In genomic region chr4:168574581-168575295, GRCh38 we compare ENCODE assay signal across 16 cellular contexts.
DNase-seq lines count a peak whose midpoint lies in the region; ATAC-seq, FAIRE-seq and TF ChIP-seq lines count a peak whose summit lies in the region.
"Had no signal": no experiment of that assay in that cellular context is flagged by ENCODE, and none has a peak within 500 bp of the region (broad histone marks: within the 10 kb centered on the region; RNA-seq: fewer than 3 reads in every experiment).

No MANE protein-coding gene starts in this region.

- TF ChIP-seq RAD21 in A549 (conservative IDR thresholded peaks at IDR 0.05 in 1 of 2, IDR thresholded peaks at IDR 0.05 in 1 of 2) (no peak), SK-N-SH (IDR thresholded peaks at IDR 0.05; ENCODE audit: low read length) (no peak)

- POLR2A ChIA-PET in A549 (lab: Yijun Ruan, JAX) = no interaction called here
- POLR2A ChIA-PET in SK-N-SH (lab: Yijun Ruan, JAX) = no interaction called here

- no peak overlapping the region for H2AFZ ChIP-seq in SK-N-SH (ENCODE audit: low read depth)

- no peaks in the 10 kb centered on the region for H3K79me2 ChIP-seq in SK-N-SH (ENCODE audit: insufficient read depth)

- DNase-seq in A549 (ENCODE audit: low read depth in 1 of 2, low spot score in 1 of 2) (no peak), HT1080 (ENCODE audit: low read depth) (peak; percentile 73), SK-N-SH (no peak), fibroblast of mammary gland (ENCODE audit: low read depth) (peak; percentile 55), putamen (ENCODE audit: low spot score) (no peak), endothelial cell (ENCODE audit: low spot score) (no peak)
- DNase-seq in activated naive CD4-positive, alpha-beta T cell treated with anti-CD3 and anti-CD28 coated beads, Interleukin-2, amount 10 ng/mL, durations not matched to agents 7 days and 5 days = no peak
- DNase-seq: activated CD4-positive, alpha-beta memory T cell treated with anti-CD3 and anti-CD28 coated beads, Interleukin-2, amount 10 ng/mL, durations not matched to agents 7 days and 5 days; left ventricle myocardium superior; NCI-H2107; right cardiac atrium; stimulated activated CD4-positive, alpha-beta T cell treated with anti-CD3 and anti-CD28 coated beads, Interleukin-4, amount 100 ng/mL, for 1 hour; tibial artery had no signal

- no peak overlapping the region for H3K27ac Mint-ChIP-seq in endothelial cell (ENCODE audit: unreplicated experiment)
- no peak overlapping the region for H3K27ac Mint-ChIP-seq in activated naive CD4-positive, alpha-beta T cell treated with anti-CD3 and anti-CD28 coated beads, Interleukin-2, amount 10 ng/mL, durations not matched to agents 7 days and 5 days
- H3K27ac Mint-ChIP-seq: activated CD4-positive, alpha-beta memory T cell treated with anti-CD3 and anti-CD28 coated beads, Interleukin-2, amount 10 ng/mL, durations not matched to agents 7 days and 5 days had no signal

- peak overlapping the region; percentile 16; the same call in 1 of the 3 replicates for H3K4me2 ChIP-seq in A549
- 0 out of 2 replicates have a peak overlapping the region, but pooled peaks have one; percentile 14 for H3K4me2 ChIP-seq in SK-N-SH

- no peak overlapping the region for H3K4me3 Mint-ChIP-seq in endothelial cell (ENCODE audit: unreplicated experiment)
- no peak overlapping the region for H3K4me3 Mint-ChIP-seq in activated naive CD4-positive, alpha-beta T cell treated with anti-CD3 and anti-CD28 coated beads, Interleukin-2, amount 10 ng/mL, durations not matched to agents 7 days and 5 days
- H3K4me3 Mint-ChIP-seq: activated CD4-positive, alpha-beta memory T cell treated with anti-CD3 and anti-CD28 coated beads, Interleukin-2, amount 10 ng/mL, durations not matched to agents 7 days and 5 days had no signal

- H3K9ac ChIP-seq in SK-N-SH = no peak overlapping the region

- ATAC-seq in A549 (no peak), HG02588 (IDR thresholded peaks at IDR 0.05; ENCODE audit: unreplicated experiment) (no peak)
- ATAC-seq: left ventricle myocardium superior, right cardiac atrium had no signal

- H3K36me3 ChIP-seq in SK-N-SH (replicated peaks in 1 of 2; ENCODE audit: control insufficient read depth in 1 of 2, insufficient read depth in 2 of 2, low read length in 1 of 2) = no peaks in the 10 kb centered on the region
- H3K36me3 ChIP-seq: SJSA1, tibial artery had no signal

- H3F3A ChIP-seq in SK-N-SH (replicated peaks; ENCODE audit: insufficient read depth) = peaks cover 16% of the 10 kb centered on the region

- H3K9me2 ChIP-seq in SK-N-SH = no peaks in the 10 kb centered on the region

- 60% methylated on average over 5 of the region's 5 CpGs for WGBS in A549 (ENCODE audit: missing lambda C conversion rate)
- 67% methylated on average over 5 of the region's 5 CpGs for WGBS in SK-N-SH (ENCODE audit: low lambda C conversion rate)

- TF ChIP-seq CTCF in A549 (IDR thresholded peaks at IDR 0.05) (no peak), SK-N-SH (IDR thresholded peaks at IDR 0.05) (no peak), fibroblast of mammary gland (conservative IDR thresholded peaks at IDR 0.05; ENCODE audit: control insufficient read depth, insufficient read depth, low read depth, low read length) (no peak), endothelial cell (IDR thresholded peaks at IDR 0.05; ENCODE audit: unreplicated experiment) (no peak)

- no peak for TF ChIP-seq POLR2A in A549 (IDR thresholded peaks at IDR 0.05; ENCODE audit: low read length)

- H3K9me3 Mint-ChIP-seq in endothelial cell (ENCODE audit: unreplicated experiment) = no peaks in the 10 kb centered on the region
- H3K9me3 Mint-ChIP-seq in activated naive CD4-positive, alpha-beta T cell treated with anti-CD3 and anti-CD28 coated beads, Interleukin-2, amount 10 ng/mL, durations not matched to agents 7 days and 5 days = no peaks in the 10 kb centered on the region
- H3K9me3 Mint-ChIP-seq: activated CD4-positive, alpha-beta memory T cell treated with anti-CD3 and anti-CD28 coated beads, Interleukin-2, amount 10 ng/mL, durations not matched to agents 7 days and 5 days had no signal

- H3K27me3 ChIP-seq in SK-N-SH (ENCODE audit: insufficient read depth) = no peaks in the 10 kb centered on the region
- H3K27me3 ChIP-seq: SJSA1, tibial artery had no signal

- TF ChIP-seq EP300 in A549 (IDR thresholded peaks at IDR 0.05) (no peak), SK-N-SH (IDR thresholded peaks at IDR 0.05; ENCODE audit: borderline replicate concordance in 1 of 2, low read depth in 1 of 2, low read length in 1 of 2) (no peak)

- H3K4me1 Mint-ChIP-seq in endothelial cell (ENCODE audit: unreplicated experiment) = peaks cover 10% of the 10 kb centered on the region
- H3K4me1 Mint-ChIP-seq in activated naive CD4-positive, alpha-beta T cell treated with anti-CD3 and anti-CD28 coated beads, Interleukin-2, amount 10 ng/mL, durations not matched to agents 7 days and 5 days = no peaks in the 10 kb centered on the region
- H3K4me1 Mint-ChIP-seq: activated CD4-positive, alpha-beta memory T cell treated with anti-CD3 and anti-CD28 coated beads, Interleukin-2, amount 10 ng/mL, durations not matched to agents 7 days and 5 days had no signal

- peaks cover 6% of the 10 kb centered on the region for H3K27me3 Mint-ChIP-seq in endothelial cell (ENCODE audit: unreplicated experiment)
- H3K27me3 Mint-ChIP-seq in activated naive CD4-positive, alpha-beta T cell treated with anti-CD3 and anti-CD28 coated beads, Interleukin-2, amount 10 ng/mL, durations not matched to agents 7 days and 5 days = no peaks in the 10 kb centered on the region

- H3K27ac ChIP-seq in A549 (peak overlapping the region in 1 of 2 experiments; percentile 10; a peak in 2 of 6 replicates), SK-N-SH (ENCODE audit: low read depth in 2 of 2, low read length in 1 of 2) (peak overlapping the region; percentile 51 to 86)
- H3K27ac ChIP-seq: SJSA1, tibial artery had no signal

- H3K4me3 ChIP-seq in A549 (no peak overlapping the region), SK-N-SH (ENCODE audit: low read depth in 2 of 2, low read length in 1 of 2) (no peak overlapping the region), fibroblast of mammary gland (ENCODE audit: control insufficient read depth, low read depth, low read length) (no peak overlapping the region)
- H3K4me3 ChIP-seq: SJSA1, tibial artery had no signal

- H3K36me3 Mint-ChIP-seq in endothelial cell (ENCODE audit: low read depth, unreplicated experiment) = no peaks in the 10 kb centered on the region
- H3K36me3 Mint-ChIP-seq in activated naive CD4-positive, alpha-beta T cell treated with anti-CD3 and anti-CD28 coated beads, Interleukin-2, amount 10 ng/mL, durations not matched to agents 7 days and 5 days = no peaks in the 10 kb centered on the region

- CTCF ChIA-PET in A549 (lab: Yijun Ruan, JAX) (interaction anchor here (0.9 to 1.9 kb wide), 3 partner anchors 11 to 61 kb away, joined by 3 to 10 read pairs (median 3); no protein-coding TSS in a partner anchor), SK-N-SH (lab: Yijun Ruan, JAX) (interaction anchor here (1.4 to 1.8 kb wide), 3 partner anchors 11 to 349 kb away, joined by 4 to 8 read pairs (median 8); no protein-coding TSS in a partner anchor)
- CTCF ChIA-PET in activated naive CD4-positive, alpha-beta T cell treated with anti-CD3 and anti-CD28 coated beads, Interleukin-2, amount 10 ng/mL, durations not matched to agents 7 days and 5 days (lab: Charles Lee) = no interaction called here

- H3K4me1 ChIP-seq in A549 (peaks cover 9% of the 10 kb centered on the region; the same call in 2 of the 3 replicates), SK-N-SH (ENCODE audit: control insufficient read depth in 1 of 2, insufficient read depth in 2 of 2, low read depth in 1 of 2, low read length in 1 of 2) (peaks cover 8 to 13% of the 10 kb centered on the region in 2 experiments; a peak in 3 of 4 replicates)

- no peaks in the 10 kb centered on the region for H3K9me3 ChIP-seq in A549
- no peaks in the 10 kb centered on the region for H3K9me3 ChIP-seq in SK-N-SH
- H3K9me3 ChIP-seq: SJSA1, tibial artery had no signal

- FAIRE-seq in A549 (lab: Jason Lieb, UNC) = no peak
- FAIRE-seq: GM18507 had no signal

- H4K20me1 ChIP-seq in SK-N-SH (ENCODE audit: insufficient read depth) = no peaks in the 10 kb centered on the region

TF ChIP-seq in A549, 52 proteins besides CTCF, POLR2A, EP300 and RAD21 (continues in another document):
- TF ChIP-seq EHMT2 (IDR thresholded peaks at IDR 0.05; ENCODE audit: low read depth) (no peak), TP53 (CRISPR knock-in tag; IDR thresholded peaks at IDR 0.05) (no peak), MAFK (IDR thresholded peaks at IDR 0.05; ENCODE audit: partially characterized antibody) (no peak), TFCP2L1 (CRISPR knock-in tag; IDR thresholded peaks at IDR 0.05) (no peak), HES2 (IDR thresholded peaks at IDR 0.05) (no peak)

TF ChIP-seq in SK-N-SH, 30 proteins besides CTCF, POLR2A, EP300 and RAD21 (continues in another document):
- no peak for TF ChIP-seq YY1 (IDR thresholded peaks at IDR 0.05; ENCODE audit: low read depth)
- TF ChIP-seq RCOR1 (IDR thresholded peaks at IDR 0.05; ENCODE audit: low read length) = no peak
- TF ChIP-seq MEF2A (IDR thresholded peaks at IDR 0.05; ENCODE audit: borderline replicate concordance, low read depth) = no peak
- TF ChIP-seq TCF12 (IDR thresholded peaks at IDR 0.05) = peak; percentile 27
- no peak for TF ChIP-seq ELF1 (IDR thresholded peaks at IDR 0.05)
- no peak for TF ChIP-seq SMC3 (IDR thresholded peaks at IDR 0.05; ENCODE audit: low read depth, low read length)
- TF ChIP-seq SIN3A (IDR thresholded peaks at IDR 0.05; ENCODE audit: borderline replicate concordance, low read depth, low read length) = no peak
- no peak for TF ChIP-seq PBX3 (IDR thresholded peaks at IDR 0.05)
- TF ChIP-seq RXRA (IDR thresholded peaks at IDR 0.05; ENCODE audit: borderline replicate concordance, low read depth) = no peak
- TF ChIP-seq IRF3 (IDR thresholded peaks at IDR 0.05; ENCODE audit: low read depth, low read length) = no peak

Comparison
In these comparisons a context has a peak if more than half of its experiments do, and no peak if none do; other contexts are left out.
1. DNase-seq: peak in HT1080 (single experiment) and fibroblast of mammary gland (single experiment); none in A549 (0 of 2), SK-N-SH (single experiment), putamen (single experiment), endothelial cell (single experiment) and activated naive CD4-positive, alpha-beta T cell treated with anti-CD3 and anti-CD28 coated beads, Interleukin-2, amount 10 ng/mL, durations not matched to agents 7 days and 5 days (single experiment).
2. Of the 12 proteins assayed by ChIP-seq in both A549 and SK-N-SH: peak only in A549: none; only in SK-N-SH: FOSL2; in both: none; in neither: 11.